Comparison of ENCODE assay signal across 12 cellular contexts in the genomic region with DNA sequence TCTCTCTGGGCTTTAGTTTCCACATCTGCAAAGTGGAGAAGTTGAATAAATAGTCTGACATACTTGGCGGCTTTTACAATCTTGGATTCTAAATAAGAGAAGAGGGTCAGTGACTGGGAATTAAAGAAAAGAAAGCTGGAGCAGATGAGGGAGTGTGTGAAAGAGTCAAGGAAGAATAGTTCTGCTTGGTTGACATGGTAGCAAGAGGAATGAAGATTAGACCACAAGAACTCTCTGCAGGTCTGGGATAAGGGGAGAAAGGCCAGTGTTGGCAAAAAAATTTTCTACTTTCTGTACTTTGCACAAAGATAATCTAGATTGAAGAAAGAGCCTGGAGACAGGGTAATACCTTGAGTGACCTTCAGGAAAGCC. TPM values are rescaled to one million over a fixed set of nuclear protein-coding genes. Genes with fewer than 3 reads are reported as not detected.
DNase-seq lines count a peak whose midpoint lies in the region; ATAC-seq and TF ChIP-seq lines count a peak whose summit lies in the region.
"Had no signal": no experiment of that assay in that cellular context is flagged by ENCODE, and none has a peak within 500 bp of the region (broad histone marks: within the 10 kb centered on the region; RNA-seq: fewer than 3 reads in every experiment).

No MANE protein-coding gene starts in this region.

- H3K36me3 ChIP-seq in transverse colon (no peaks in the 10 kb centered on the region), sigmoid colon (no peaks in the 10 kb centered on the region)
- H3K36me3 ChIP-seq: cardiac muscle cell, upper lobe of right lung had no signal

- H3K4me3 ChIP-seq in transverse colon: no peak overlapping the region
- no peak overlapping the region for H3K4me3 ChIP-seq in sigmoid colon
- H3K4me3 ChIP-seq: cardiac muscle cell, upper lobe of right lung had no signal

- intact Hi-C loops in activated naive CD4-positive, alpha-beta T cell treated with anti-CD3 and anti-CD28 coated beads for 36 hours (cut with micrococcal nuclease): loop anchor here (10.0 kb wide), 1 partner anchor 214 kb away; no protein-coding TSS in a partner anchor
- intact Hi-C loops in dendritic cell treated with granulocyte-macrophage colony-stimulating factor and Interleukin-4, amounts not matched to agents 40 ng/mL and 50 ng/mL, for 4 days (cut with micrococcal nuclease): no loop called here
- intact Hi-C loops in transverse colon (cut with DNase I; ENCODE audit: low total_unique reads) (no loop called here), sigmoid colon (cut with DNase I) (no loop called here)

- H3K4me1 ChIP-seq in transverse colon: peaks cover 0 to 23% (median 9%) of the 10 kb centered on the region in 4 donors
- H3K4me1 ChIP-seq in sigmoid colon: peaks cover 0 to 12% (median 10%) of the 10 kb centered on the region in 4 donors

- TF ChIP-seq POLR2A in transverse colon (IDR thresholded peaks at IDR 0.05) (no peak), sigmoid colon (IDR thresholded peaks at IDR 0.05) (no peak)

- no peaks in the 10 kb centered on the region for H3K9me3 Mint-ChIP-seq in activated naive CD4-positive, alpha-beta T cell treated with anti-CD3 and anti-CD28 coated beads for 36 hours
- H3K9me3 Mint-ChIP-seq in dendritic cell treated with granulocyte-macrophage colony-stimulating factor and Interleukin-4, amounts not matched to agents 40 ng/mL and 50 ng/mL, for 4 days: no peaks in the 10 kb centered on the region

- H3K4me1 Mint-ChIP-seq in activated naive CD4-positive, alpha-beta T cell treated with anti-CD3 and anti-CD28 coated beads for 36 hours (ENCODE audit: low read depth): peaks cover 79% of the 10 kb centered on the region
- H3K4me1 Mint-ChIP-seq in T-helper 17 cell: peaks cover 66% of the 10 kb centered on the region
- H3K4me1 Mint-ChIP-seq in dendritic cell treated with granulocyte-macrophage colony-stimulating factor and Interleukin-4, amounts not matched to agents 40 ng/mL and 50 ng/mL, for 4 days (ENCODE audit: low read depth): peaks cover 63% of the 10 kb centered on the region

- TF ChIP-seq CTCF in transverse colon (IDR thresholded peaks at IDR 0.05) (no peak), sigmoid colon (IDR thresholded peaks at IDR 0.05) (no peak)

- ATAC-seq in T-helper 17 cell: no peak
- ATAC-seq in HG03175 (IDR thresholded peaks at IDR 0.05; ENCODE audit: unreplicated experiment): no peak
- ATAC-seq: sciatic nerve, upper lobe of right lung had no signal

- CTCF ChIA-PET in activated naive CD4-positive, alpha-beta T cell treated with anti-CD3 and anti-CD28 coated beads for 36 hours (lab: Charles Lee): interaction anchor here (0.6 to 6.8 kb wide), 9 partner anchors 10 to 136 kb away, joined by 3 to 65 read pairs (median 4); no protein-coding TSS in a partner anchor

- TF ChIP-seq EP300 in transverse colon (IDR thresholded peaks at IDR 0.05; ENCODE audit: low read depth) (no peak), sigmoid colon (IDR thresholded peaks at IDR 0.05) (no peak)

- H3K27me3 ChIP-seq in transverse colon (no peaks in the 10 kb centered on the region), sigmoid colon (no peaks in the 10 kb centered on the region)
- H3K27me3 ChIP-seq: upper lobe of right lung had no signal

- peak overlapping the region in 3 of 4 donors; percentile 16 to 60 (median 42) for H3K27ac ChIP-seq in transverse colon
- no peak overlapping the region for H3K27ac ChIP-seq in sigmoid colon
- H3K27ac ChIP-seq: cardiac muscle cell, upper lobe of right lung had no signal

- H3K36me3 Mint-ChIP-seq in activated naive CD4-positive, alpha-beta T cell treated with anti-CD3 and anti-CD28 coated beads for 36 hours (ENCODE audit: low read depth): peaks cover 18% of the 10 kb centered on the region
- H3K36me3 Mint-ChIP-seq in T-helper 17 cell (ENCODE audit: low read depth): peaks cover 17% of the 10 kb centered on the region
- no peaks in the 10 kb centered on the region for H3K36me3 Mint-ChIP-seq in dendritic cell treated with granulocyte-macrophage colony-stimulating factor and Interleukin-4, amounts not matched to agents 40 ng/mL and 50 ng/mL, for 4 days (ENCODE audit: low read depth)

- DNase-seq in activated naive CD4-positive, alpha-beta T cell treated with anti-CD3 and anti-CD28 coated beads for 36 hours: no peak
- DNase-seq in activated naive CD4-positive, alpha-beta T cell treated with Interleukin-2 at 50 U/mL for 16 hours: no peak
- DNase-seq in T-helper 17 cell (no peak), transverse colon (no peak), sigmoid colon (no peak), middle frontal gyrus (ENCODE audit: extremely low spot score, low spot score) (no peak)
- DNase-seq: NCI-H187 treated with DMSO at 0.1 percent for 48 hours had no signal

- WGBS in transverse colon (ENCODE audit: low coverage in 1 of 2), 2 donors: 38 to 59% methylated on average over 1 of the region's 1 CpG
- 46 to 81% methylated on average over 1 of the region's 1 CpG for WGBS in sigmoid colon, 2 donors

- peak overlapping the region; percentile 45 for H3K4me3 Mint-ChIP-seq in activated naive CD4-positive, alpha-beta T cell treated with anti-CD3 and anti-CD28 coated beads for 36 hours
- peak overlapping the region; percentile 86 for H3K4me3 Mint-ChIP-seq in T-helper 17 cell
- H3K4me3 Mint-ChIP-seq in dendritic cell treated with granulocyte-macrophage colony-stimulating factor and Interleukin-4, amounts not matched to agents 40 ng/mL and 50 ng/mL, for 4 days: no peak overlapping the region

- H3K9me3 ChIP-seq in T-helper 17 cell (ENCODE audit: control insufficient read depth, low read length, poor library complexity, severe bottlenecking): no peaks in the 10 kb centered on the region
- no peaks in the 10 kb centered on the region for H3K9me3 ChIP-seq in transverse colon
- no peaks in the 10 kb centered on the region for H3K9me3 ChIP-seq in sigmoid colon
- H3K9me3 ChIP-seq: upper lobe of right lung had no signal

- no peaks in the 10 kb centered on the region for H3K27me3 Mint-ChIP-seq in activated naive CD4-positive, alpha-beta T cell treated with anti-CD3 and anti-CD28 coated beads for 36 hours (ENCODE audit: low read depth)
- H3K27me3 Mint-ChIP-seq in T-helper 17 cell: no peaks in the 10 kb centered on the region
- peaks cover 13% of the 10 kb centered on the region for H3K27me3 Mint-ChIP-seq in dendritic cell treated with granulocyte-macrophage colony-stimulating factor and Interleukin-4, amounts not matched to agents 40 ng/mL and 50 ng/mL, for 4 days

- in situ Hi-C loops in transverse colon (cut with MboI; ENCODE audit: low pct_ligation_motif_present in 1 of 4, low pct_unique_long_range_greater_than_20kb in 1 of 4, low sequenced_read_pairs in 3 of 4): no loop called here

- H3K27ac Mint-ChIP-seq in activated naive CD4-positive, alpha-beta T cell treated with anti-CD3 and anti-CD28 coated beads for 36 hours: peak overlapping the region; percentile 90
- H3K27ac Mint-ChIP-seq in T-helper 17 cell: peak overlapping the region; percentile 97
- H3K27ac Mint-ChIP-seq in dendritic cell treated with granulocyte-macrophage colony-stimulating factor and Interleukin-4, amounts not matched to agents 40 ng/mL and 50 ng/mL, for 4 days: peak overlapping the region; percentile 28

RNA-seq across cellular contexts. Expression of a gene that starts 5.9 kb away (rescaled TPM):
- 10 to 100 TPM; 32.3 to 32.5 TPM for total RNA-seq in activated naive CD4-positive, alpha-beta T cell treated with anti-CD3 and anti-CD28 coated beads for 36 hours
- total RNA-seq in T-helper 17 cell: 100 to 1,000 TPM; 306 to 367 TPM
- total RNA-seq in transverse colon: 1 to 10 TPM in 3 of 4 donors, under 1 TPM in 1; 0.60 to 8.3 (median 2.9) TPM
- 1 to 10 TPM in 3 of 4 donors, under 1 TPM in 1; 0.95 to 2.9 (median 1.3) TPM for total RNA-seq in sigmoid colon
- 10 to 100 TPM in 2 of 3 donors, 1 to 10 TPM in 1; 3.6 to 19.9 (median 13.5) TPM for polyA plus RNA-seq in sigmoid colon

RNA-seq across cellular contexts. Expression of a gene that starts 20.4 kb away (rescaled TPM):
- 10 to 100 TPM; 31.5 to 32.3 TPM for total RNA-seq in activated naive CD4-positive, alpha-beta T cell treated with anti-CD3 and anti-CD28 coated beads for 36 hours
- total RNA-seq in T-helper 17 cell (10 to 100 TPM; 57.2 to 61.0 TPM), transverse colon (100 to 1,000 TPM in 1 of 4 donors, 10 to 100 TPM in 3; 29.1 to 142 (median 39.2) TPM), sigmoid colon (10 to 100 TPM; 18.6 to 51.0 (median 26.0) TPM)
- polyA plus RNA-seq in sigmoid colon: 10 to 100 TPM in 1 of 3 donors, 1 to 10 TPM in 2; 1.2 to 25.8 (median 1.8) TPM

RNA-seq across cellular contexts. Expression of a gene that starts 20.6 kb away (rescaled TPM):
- total RNA-seq in activated naive CD4-positive, alpha-beta T cell treated with anti-CD3 and anti-CD28 coated beads for 36 hours: 10 to 100 TPM; 40.4 to 42.0 TPM
- total RNA-seq in T-helper 17 cell (10 to 100 TPM; 24.3 to 34.6 TPM), transverse colon (10 to 100 TPM in 3 of 4 donors, 1 to 10 TPM in 1; 9.7 to 21.9 (median 16.3) TPM), sigmoid colon (10 to 100 TPM; 10.3 to 16.6 (median 15.8) TPM)
- polyA plus RNA-seq in sigmoid colon: 10 to 100 TPM in 1 of 3 donors, 1 to 10 TPM in 2; 2.3 to 12.0 (median 2.4) TPM

RNA-seq across cellular contexts. Expression of a gene that starts 30.9 kb away (rescaled TPM):
- 1 to 10 TPM; 4.0 to 4.6 TPM for total RNA-seq in activated naive CD4-positive, alpha-beta T cell treated with anti-CD3 and anti-CD28 coated beads for 36 hours
- total RNA-seq in T-helper 17 cell (10 to 100 TPM; 57.6 to 57.8 TPM), transverse colon (10 to 100 TPM in 1 of 4 donors, 1 to 10 TPM in 2, not detected in 1; 2.6 to 15.4 (median 7.6) TPM), sigmoid colon (10 to 100 TPM in 3 of 4 donors, 1 to 10 TPM in 1; 9.9 to 17.2 (median 15.4) TPM)
- polyA plus RNA-seq in sigmoid colon: 10 to 100 TPM in 1 of 3 donors, 1 to 10 TPM in 2; 3.2 to 10.3 (median 6.0) TPM

Comparison
In these comparisons a context has a peak if more than half of its experiments do, and no peak if none do; other contexts are left out.
1. H3K27ac Mint-ChIP-seq: peak in every context shown above with its lines; median percentile 97 in T-helper 17 cell; 90 in activated naive CD4-positive, alpha-beta T cell treated with anti-CD3 and anti-CD28 coated beads for 36 hours; 28 in dendritic cell treated with granulocyte-macrophage colony-stimulating factor and Interleukin-4, amounts not matched to agents 40 ng/mL and 50 ng/mL, for 4 days.
2. H3K27ac ChIP-seq: peak in transverse colon (3 of 4); none in sigmoid colon (0 of 4).
3. RNA of a gene that starts 5.9 kb away (total RNA-seq): 306 to 367 TPM in T-helper 17 cell; 32.3 to 32.5 TPM in activated naive CD4-positive, alpha-beta T cell treated with anti-CD3 and anti-CD28 coated beads for 36 hours, 0.60 to 8.3 TPM in transverse colon and 0.95 to 2.9 TPM in sigmoid colon; every median in the first group is over 4 times any median in the second.